8 cellular contexts compared by ENCODE assay signal in genomic region chrX:108736509-108737479, GRCh38. TPM values are rescaled to one million over a fixed set of nuclear protein-coding genes. Genes with fewer than 3 reads are reported as not detected.
A peak's percentile ranks its signal among the peaks of the same experiment; 100 is the strongest.
DNase-seq lines count a peak whose midpoint lies in the region; ATAC-seq and TF ChIP-seq lines count a peak whose summit lies in the region.

Gene IRS4 (minus strand): TSS chrX:108736563.

- in situ Hi-C loops in GM13976 (cut with MboI; ENCODE audit: low sequenced_read_pairs, unreplicated experiment), result no loop called here

- no peak within 1 kb of the TSS for H3K4ac ChIP-seq in trophoblast cell (ENCODE audit: low read depth, low read length)

- no peaks in the 10 kb centered on the region for H3K9me3 ChIP-seq in trophoblast cell (ENCODE audit: insufficient read depth, low read depth, low read length)

- H3K27ac ChIP-seq in trophoblast cell (ENCODE audit: low read depth, low read length), result no peak within 1 kb of the TSS

- no peak within 1 kb of the TSS for H2AK5ac ChIP-seq in trophoblast cell (ENCODE audit: low read length)

- H2BK5ac ChIP-seq in trophoblast cell (ENCODE audit: low read depth, low read length, poor library complexity), result no peak within 1 kb of the TSS

- no peak within 1 kb of the TSS for H3K18ac ChIP-seq in trophoblast cell (ENCODE audit: low read length)

- H4K91ac ChIP-seq in trophoblast cell (ENCODE audit: low read depth, low read length), result no peak within 1 kb of the TSS

- no peak within 1 kb of the TSS for H3K9ac ChIP-seq in trophoblast cell (ENCODE audit: low read length)

- no peak within 1 kb of the TSS for H4K12ac ChIP-seq in trophoblast cell (ENCODE audit: low read depth, low read length)

- H3K4me3 ChIP-seq in fibroblast of mammary gland (ENCODE audit: control insufficient read depth, low read depth, low read length) (peak within 1 kb of the TSS; percentile 15), trophoblast cell (ENCODE audit: low read depth, low read length) (peak within 1 kb of the TSS; percentile 75)

- H3K23ac ChIP-seq in trophoblast cell (ENCODE audit: low read length), result no peak within 1 kb of the TSS

- H3K79me1 ChIP-seq in trophoblast cell (ENCODE audit: low read length), result no peaks in the 10 kb centered on the region

- no peak within 1 kb of the TSS for H3K14ac ChIP-seq in trophoblast cell (ENCODE audit: low read length)

- ATAC-seq in HG02870 (IDR thresholded peaks at IDR 0.05; ENCODE audit: unreplicated experiment), result no peak

- whole genome bisulfite sequencing in trophoblast cell (ENCODE audit: extremely low coverage, insufficient coverage, insufficient read length), result no CpG with 5 or more reads among the region's 62 CpGs

- no peaks in the 10 kb centered on the region for H3K79me2 ChIP-seq in trophoblast cell (ENCODE audit: control insufficient read depth, insufficient read depth, low read length, poor library complexity)

- peak within 1 kb of the TSS; percentile 98 for H3K4me2 ChIP-seq in trophoblast cell (ENCODE audit: low read length)

- H3K4me1 ChIP-seq in trophoblast cell (ENCODE audit: control insufficient read depth in 1 of 2, insufficient read depth in 2 of 2, low read length in 2 of 2), result peaks cover 0 to 4% of the 10 kb centered on the region in 2 experiments

- TF ChIP-seq CTCF in GM13976 (IDR thresholded peaks at IDR 0.05; ENCODE audit: borderline replicate concordance, control extremely low read depth, extremely low read depth, insufficient read depth, missing control alignments) (no peak), fibroblast of mammary gland (conservative IDR thresholded peaks at IDR 0.05; ENCODE audit: control insufficient read depth, insufficient read depth, low read depth, low read length) (no peak)

- peak within 1 kb of the TSS; percentile 88 for H2AFZ ChIP-seq in trophoblast cell (ENCODE audit: insufficient read depth, low read length, poor library complexity)

- no peak within 1 kb of the TSS for H2BK12ac ChIP-seq in trophoblast cell (ENCODE audit: low read length)

- peak; percentile 17 for DNase-seq in GM13976 (ENCODE audit: low spot score)
- peak; percentile 25 for DNase-seq in NCI-H2196 treated with DMSO at 0.1 percent for 48 hours (lab: John Stamatoyannopoulos, UW; ENCODE audit: unreplicated experiment)
- DNase-seq in fibroblast of mammary gland (ENCODE audit: low read depth), result peak; percentile 2
- DNase-seq in trophoblast cell, result peak; percentile 9 to 47
- no peak for DNase-seq in activated naive CD4-positive, alpha-beta T cell treated with Interleukin-2 at 50 U/mL for 16 hours
- DNase-seq in activated CD4-positive, alpha-beta T cell treated with anti-CD3 and anti-CD28 coated beads for 4 hours, result no peak
- DNase-seq in activated CD4-positive, CD25-positive, alpha-beta regulatory T cell treated with anti-CD3 and anti-CD28 coated beads, Interleukin-2, amount 50 U/mL, for 72 hours, result no peak

- H3K36me3 ChIP-seq in trophoblast cell (ENCODE audit: control insufficient read depth in 1 of 2, insufficient read depth in 2 of 2, low read length in 2 of 2), result no peaks in the 10 kb centered on the region

- H3K27me3 ChIP-seq in trophoblast cell (ENCODE audit: insufficient read depth, low read length), result peaks cover 25% of the 10 kb centered on the region

- no peak within 1 kb of the TSS for H2BK120ac ChIP-seq in trophoblast cell (ENCODE audit: insufficient read depth, low read length, poor library complexity)

- H4K8ac ChIP-seq in trophoblast cell (ENCODE audit: low read depth, low read length), result no peak within 1 kb of the TSS

RNA-seq across cellular contexts. Expression of gene IRS4, which starts in this region (rescaled TPM):
- 0.08 and 0.11 TPM in 2 replicates for polyA plus RNA-seq in trophoblast cell (2013)

Comparison
In these comparisons a context has a peak if more than half of its experiments do, and no peak if none do; other contexts are left out.
1. DNase-seq: peak in GM13976 (single experiment), NCI-H2196 treated with DMSO at 0.1 percent for 48 hours (single experiment), fibroblast of mammary gland (single experiment) and trophoblast cell (2 of 2); none in activated naive CD4-positive, alpha-beta T cell treated with Interleukin-2 at 50 U/mL for 16 hours (single experiment), activated CD4-positive, alpha-beta T cell treated with anti-CD3 and anti-CD28 coated beads for 4 hours (0 of 2) and activated CD4-positive, CD25-positive, alpha-beta regulatory T cell treated with anti-CD3 and anti-CD28 coated beads, Interleukin-2, amount 50 U/mL, for 72 hours (single experiment).